ENCODE assay signal across 5 cellular contexts in the genomic region with DNA sequence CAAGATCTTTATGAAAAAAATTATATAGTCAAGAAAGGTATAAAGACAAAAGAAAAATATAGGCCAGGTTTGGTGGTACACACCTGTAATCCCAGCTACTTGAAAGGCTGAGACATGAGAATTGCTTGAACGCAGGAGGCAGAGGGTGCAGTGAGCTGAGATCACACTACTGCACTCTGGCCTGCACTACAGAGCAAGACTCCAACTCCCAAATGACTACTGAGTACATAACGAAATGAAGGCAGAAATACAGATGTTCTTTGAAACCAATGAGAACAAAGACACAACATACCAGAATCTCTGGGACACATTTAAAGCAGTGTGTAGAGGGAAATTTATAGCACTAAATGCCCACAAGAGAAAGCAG. TPM values are rescaled to one million over a fixed set of nuclear protein-coding genes. Genes with fewer than 3 reads are reported as not detected.
"Had no signal": no experiment of that assay in that cellular context is flagged by ENCODE, and none has a peak within 500 bp of the region (broad histone marks: within the 10 kb centered on the region; RNA-seq: fewer than 3 reads in every experiment).

No MANE protein-coding gene starts in this region.

RNA-seq across cellular contexts. Expression of a gene that starts 19.8 kb away (rescaled TPM):
- total RNA-seq: natural killer cell treated with Interleukin-12 subunit alpha and Interleukin-12 subunit beta and Interleukin-15 and Interleukin-18, amount 100 ng/mL, for 72 hours; osteoblast; renal cortical epithelial cell had no signal
- polyA plus RNA-seq: naive thymus-derived CD4-positive, alpha-beta T cell; naive thymus-derived CD8-positive, alpha-beta T cell had no signal
